In genomic region chr17:64441772-64442549, GRCh38 we compare ENCODE assay signal across 8 cellular contexts. TPM values are rescaled to one million over a fixed set of nuclear protein-coding genes. Genes with fewer than 3 reads are reported as not detected.
DNase-seq lines count a peak whose midpoint lies in the region; ATAC-seq and TF ChIP-seq lines count a peak whose summit lies in the region.

No MANE protein-coding gene starts in this region.

- intact Hi-C loops in CD14-positive monocyte (cut with micrococcal nuclease) (no loop called here), natural killer cell (cut with micrococcal nuclease) (no loop called here)

- peaks cover 24% of the 10 kb centered on the region for H3K9me3 ChIP-seq in endodermal cell (ENCODE audit: control insufficient read depth, low read length)

- H3K4me1 Mint-ChIP-seq in CD14-positive monocyte (peaks cover 45% of the 10 kb centered on the region), natural killer cell (peaks cover 12% of the 10 kb centered on the region in 2 donors), endodermal cell (no peaks in the 10 kb centered on the region)

- H3K27me3 Mint-ChIP-seq in CD14-positive monocyte (ENCODE audit: low read depth in 3 of 3) (no peaks in the 10 kb centered on the region), natural killer cell (ENCODE audit: low read depth in 2 of 2) (no peaks in the 10 kb centered on the region), endodermal cell (ENCODE audit: insufficient read depth) (no peaks in the 10 kb centered on the region)

- no peak overlapping the region for H3K4me3 ChIP-seq in coronary artery
- no peak overlapping the region for H3K4me3 ChIP-seq in endodermal cell (ENCODE audit: low read length)

- DNase-seq in CD14-positive monocyte (ENCODE audit: low spot score) = peak; percentile 74
- no peak for DNase-seq in coronary artery (ENCODE audit: low spot score)
- DNase-seq in natural killer cell = no peak
- no peak for DNase-seq in NCI-H774 (lab: John Stamatoyannopoulos, UW)
- DNase-seq in activated gamma-delta T cell (lab: John Stamatoyannopoulos, UW) = no peak
- no peak for DNase-seq in NCI-H187 treated with DMSO at 0.1 percent for 48 hours (lab: John Stamatoyannopoulos, UW)
- DNase-seq in endodermal cell = no peak

- H3K9me3 Mint-ChIP-seq in CD14-positive monocyte (peaks cover 29 to 38% (median 35%) of the 10 kb centered on the region in 7 donors), natural killer cell (peaks cover 2 to 5% of the 10 kb centered on the region in 2 donors), endodermal cell (peaks cover 37% of the 10 kb centered on the region)

- WGBS in endodermal cell (ENCODE audit: insufficient coverage in 1 of 2, insufficient read length in 1 of 2), 2 experiments = 87 to 90% methylated on average over 6 to 10 of the region's 10 CpGs

- H3K4me3 Mint-ChIP-seq in CD14-positive monocyte (peak overlapping the region; percentile 62 to 78), natural killer cell (peak overlapping the region; percentile 43), endodermal cell (no peak overlapping the region)

- peak overlapping the region; percentile 94 to 99 (median 99) for H3K27ac Mint-ChIP-seq in CD14-positive monocyte
- H3K27ac Mint-ChIP-seq in natural killer cell = peak overlapping the region; percentile 34 to 76
- no peak overlapping the region for H3K27ac Mint-ChIP-seq in endodermal cell

- H3K27ac ChIP-seq in coronary artery (peak overlapping the region; percentile 27 to 75), endodermal cell (ENCODE audit: low read depth, low read length) (no peak overlapping the region)

- H3K36me3 Mint-ChIP-seq in CD14-positive monocyte = peaks cover 10 to 18% of the 10 kb centered on the region in 2 donors
- peaks cover 9% of the 10 kb centered on the region for H3K36me3 Mint-ChIP-seq in natural killer cell
- H3K36me3 Mint-ChIP-seq in endodermal cell (ENCODE audit: low read depth) = peaks cover 3% of the 10 kb centered on the region

- H3K4me1 ChIP-seq in endodermal cell (ENCODE audit: control insufficient read depth, insufficient read depth, low read length) = no peaks in the 10 kb centered on the region

- no peaks in the 10 kb centered on the region for H3K36me3 ChIP-seq in endodermal cell (ENCODE audit: control insufficient read depth, insufficient read depth, low read length)

- no peak for TF ChIP-seq CTCF in CD14-positive monocyte (IDR thresholded peaks at IDR 0.05)
- TF ChIP-seq CTCF in coronary artery (IDR thresholded peaks at IDR 0.05) = no peak
- TF ChIP-seq CTCF in natural killer cell (IDR thresholded peaks at IDR 0.05) = no peak
- TF ChIP-seq CTCF in endodermal cell (conservative IDR thresholded peaks at IDR 0.05) = no peak

- no peak overlapping the region for H3K9ac ChIP-seq in endodermal cell (ENCODE audit: extremely low read depth, low read length, poor library complexity, severe bottlenecking)

- ATAC-seq in natural killer cell = peak; percentile 54 to 75 (median 60)

- no peaks in the 10 kb centered on the region for H3K27me3 ChIP-seq in endodermal cell (ENCODE audit: control insufficient read depth, insufficient read depth, low read length, poor library complexity, severe bottlenecking)

TF ChIP-seq in PFSK-1, 5 proteins besides CTCF, POLR2A, EP300 and RAD21:
- TF ChIP-seq REST (IDR thresholded peaks at IDR 0.05; ENCODE audit: insufficient read depth in 1 of 2, low read depth in 2 of 2, low read length in 2 of 2) (no peak), TAF1 (IDR thresholded peaks at IDR 0.05; ENCODE audit: borderline replicate concordance, insufficient read depth, low read length) (no peak), SIN3A (IDR thresholded peaks at IDR 0.05; ENCODE audit: borderline replicate concordance, insufficient read depth, low read length) (0 out of 2 replicates have a peak, but pooled peaks have one; percentile 67), FOXP2 (optimal IDR thresholded peaks at IDR 0.05; ENCODE audit: borderline replicate concordance, extremely low read depth, extremely low read length, insufficient read depth) (no peak)
TF ChIP-seq in PFSK-1: peak in this region for 1.

RNA-seq across cellular contexts. Expression of gene MILR1, which starts 7.0 kb away (rescaled TPM):
- 10 to 100 TPM; 72.0 to 95.2 TPM for polyA plus RNA-seq in CD14-positive monocyte
- polyA plus RNA-seq in PFSK-1 (2012; ENCODE audit: insufficient read length, low read depth) = 2.2 TPM
- total RNA-seq in natural killer cell (10 to 100 TPM in 1 of 3 donors, 1 to 10 TPM in 2; 2.2 to 12.0 (median 3.3) TPM), endodermal cell (under 1 TPM in 1 of 2 donors, not detected in 1; 0.80 TPM)
- polyA plus RNA-seq in endodermal cell (2013, experiment 1 of 2) = not detected
- not detected for polyA plus RNA-seq in endodermal cell (2013, experiment 2 of 2)

RNA-seq across cellular contexts. Expression of gene PECAM1, which starts 51.3 kb away (rescaled TPM):
- polyA plus RNA-seq in CD14-positive monocyte = 100 to 1,000 TPM; 205 to 342 TPM
- polyA plus RNA-seq in PFSK-1 (2012; ENCODE audit: insufficient read length, low read depth) = 39.1 TPM
- total RNA-seq in natural killer cell = 10 to 100 TPM; 57.1 to 79.8 (median 72.6) TPM
- under 1 TPM; 0.33 to 0.86 TPM for total RNA-seq in endodermal cell
- polyA plus RNA-seq in endodermal cell (2013, experiment 1 of 2) = 0.39 TPM
- polyA plus RNA-seq in endodermal cell (2013, experiment 2 of 2) = 1.2 TPM

RNA-seq across cellular contexts. Expression of gene POLG2, which starts 54.9 kb away (rescaled TPM):
- 1 to 10 TPM in 1 of 2 donors, under 1 TPM in 1; 0.85 to 1.7 TPM for polyA plus RNA-seq in CD14-positive monocyte
- polyA plus RNA-seq in PFSK-1 (2012; ENCODE audit: insufficient read length, low read depth) = 13.6 TPM
- total RNA-seq in natural killer cell (10 to 100 TPM; 34.7 to 65.3 (median 41.2) TPM), endodermal cell (10 to 100 TPM; 27.1 to 33.9 TPM)
- 26.6 TPM for polyA plus RNA-seq in endodermal cell (2013, experiment 1 of 2)
- polyA plus RNA-seq in endodermal cell (2013, experiment 2 of 2) = 15.9 TPM

Comparison
In these comparisons a context has a peak if more than half of its experiments do, and no peak if none do; other contexts are left out.
1. RNA of gene PECAM1, which starts 51.3 kb away (total RNA-seq): 57.1 to 79.8 TPM in natural killer cell; 0.33 to 0.86 TPM in endodermal cell; every median in the first group is over 10 times any median in the second.